ENCODE assay signal across 17 cellular contexts in the genomic region with DNA sequence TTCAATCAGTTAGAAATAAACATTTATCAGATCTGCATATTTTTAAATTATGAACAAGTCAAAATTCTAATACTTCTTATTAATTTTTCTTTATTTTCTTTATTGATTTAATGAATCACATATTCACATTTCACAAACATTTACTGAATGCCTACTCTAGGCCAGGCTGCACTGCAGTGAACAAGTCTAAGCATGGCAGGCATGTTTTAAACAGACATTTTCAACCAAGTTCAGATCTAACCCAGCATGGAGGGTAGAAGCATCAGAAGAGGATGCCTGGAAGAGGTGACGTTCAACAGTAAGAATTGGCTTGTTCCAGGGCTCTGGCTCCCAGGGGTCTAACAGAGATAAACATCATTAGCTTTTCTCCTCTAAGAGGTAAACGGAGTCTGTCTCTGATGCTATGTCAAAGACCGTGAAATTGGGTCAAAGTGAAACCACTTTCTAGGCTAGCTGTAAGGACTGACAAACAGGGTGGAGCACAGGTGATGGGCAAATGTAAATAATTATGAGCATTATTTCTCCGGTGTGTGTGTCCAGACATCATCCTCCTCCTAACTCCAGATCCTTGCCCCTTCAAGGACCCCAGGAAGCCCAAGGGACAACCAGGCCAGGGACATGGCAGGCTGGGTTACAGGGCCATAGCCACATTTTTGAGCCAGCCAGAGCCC. TPM values are rescaled to one million over a fixed set of nuclear protein-coding genes. Genes with fewer than 3 reads are reported as not detected.
A peak's percentile ranks its signal among the peaks of the same experiment; 100 is the strongest.
DNase-seq lines count a peak whose midpoint lies in the region; ATAC-seq, FAIRE-seq and TF ChIP-seq lines count a peak whose summit lies in the region.
"Had no signal": no experiment of that assay in that cellular context is flagged by ENCODE, and none has a peak within 500 bp of the region (broad histone marks: within the 10 kb centered on the region; RNA-seq: fewer than 3 reads in every experiment).

No MANE protein-coding gene starts in this region.

- peak overlapping the region in 3 of 4 donors; percentile 50 to 63 (median 52) for H3K4me3 Mint-ChIP-seq in IgD-negative memory B cell
- peak overlapping the region; percentile 78 for H3K4me3 Mint-ChIP-seq in T-helper 1 cell treated with Interleukin-12 subunit alpha and Interleukin-12 subunit beta and Interleukin-4 antibody, amounts not matched to agents 30 μg/mL and 1 μg/mL, for 36 hours
- H3K4me3 Mint-ChIP-seq in activated naive CD8-positive, alpha-beta T cell: peak overlapping the region; percentile 86
- H3K4me3 Mint-ChIP-seq: GM23338, nephron progenitor cell had no signal

- H3K36me3 ChIP-seq in pancreas (peaks cover 0 to 23% (median 5%) of the 10 kb centered on the region in 3 donors), psoas muscle (ENCODE audit: insufficient read depth in 1 of 2, low read depth in 1 of 2) (peaks cover 0 to 23% of the 10 kb centered on the region in 2 donors), transverse colon (peaks cover 0 to 14% (median 2%) of the 10 kb centered on the region in 4 donors), right lobe of liver (no peaks in the 10 kb centered on the region)
- H3K36me3 ChIP-seq: colonic mucosa, SJCRH30, thyroid gland had no signal

- no peaks in the 10 kb centered on the region for H3K4me1 ChIP-seq in pancreas
- H3K4me1 ChIP-seq in psoas muscle: no peaks in the 10 kb centered on the region
- peaks cover 0 to 3% (median 0%) of the 10 kb centered on the region in 4 donors for H3K4me1 ChIP-seq in transverse colon
- H3K4me1 ChIP-seq in right lobe of liver: no peaks in the 10 kb centered on the region
- H3K4me1 ChIP-seq: colonic mucosa, SJCRH30, thyroid gland had no signal

- TF ChIP-seq CTCF in pancreas (IDR thresholded peaks at IDR 0.05) (no peak), psoas muscle (IDR thresholded peaks at IDR 0.05) (no peak), transverse colon (IDR thresholded peaks at IDR 0.05) (no peak), right lobe of liver (IDR thresholded peaks at IDR 0.05) (no peak)

- peak; percentile 57 for FAIRE-seq in pancreas (lab: Jason Lieb, UNC)

- H3K9me3 Mint-ChIP-seq in IgD-negative memory B cell: peaks cover 0 to 6% (median 2%) of the 10 kb centered on the region in 3 donors
- H3K9me3 Mint-ChIP-seq in T-helper 1 cell treated with Interleukin-12 subunit alpha and Interleukin-12 subunit beta and Interleukin-4 antibody, amounts not matched to agents 30 μg/mL and 1 μg/mL, for 36 hours: peaks cover 8% of the 10 kb centered on the region
- H3K9me3 Mint-ChIP-seq in activated naive CD8-positive, alpha-beta T cell (ENCODE audit: low read depth): no peaks in the 10 kb centered on the region

- H3K36me3 Mint-ChIP-seq in IgD-negative memory B cell: peaks cover 11% of the 10 kb centered on the region
- H3K36me3 Mint-ChIP-seq in T-helper 1 cell treated with Interleukin-12 subunit alpha and Interleukin-12 subunit beta and Interleukin-4 antibody, amounts not matched to agents 30 μg/mL and 1 μg/mL, for 36 hours (ENCODE audit: low read depth): peaks cover 52% of the 10 kb centered on the region
- peaks cover 9% of the 10 kb centered on the region for H3K36me3 Mint-ChIP-seq in activated naive CD8-positive, alpha-beta T cell

- H3K4me1 Mint-ChIP-seq in IgD-negative memory B cell: peaks cover 18 to 28% (median 22%) of the 10 kb centered on the region in 3 donors
- H3K4me1 Mint-ChIP-seq in T-helper 1 cell treated with Interleukin-12 subunit alpha and Interleukin-12 subunit beta and Interleukin-4 antibody, amounts not matched to agents 30 μg/mL and 1 μg/mL, for 36 hours (ENCODE audit: low read depth): peaks cover 66% of the 10 kb centered on the region
- peaks cover 88% of the 10 kb centered on the region for H3K4me1 Mint-ChIP-seq in activated naive CD8-positive, alpha-beta T cell (ENCODE audit: low read depth)
- H3K4me1 Mint-ChIP-seq: GM23338, nephron progenitor cell had no signal

- intact Hi-C loops in pancreas (cut with DNase I) (loop anchor here in 1 of 3 donors (10.0 kb wide), 1 partner anchor 56 kb away; no protein-coding TSS in a partner anchor), psoas muscle (cut with DNase I) (no loop called here), transverse colon (cut with DNase I; ENCODE audit: low total_unique reads) (no loop called here), right lobe of liver (cut with DNase I) (no loop called here)

- H3K27me3 Mint-ChIP-seq in IgD-negative memory B cell: no peaks in the 10 kb centered on the region
- no peaks in the 10 kb centered on the region for H3K27me3 Mint-ChIP-seq in T-helper 1 cell treated with Interleukin-12 subunit alpha and Interleukin-12 subunit beta and Interleukin-4 antibody, amounts not matched to agents 30 μg/mL and 1 μg/mL, for 36 hours (ENCODE audit: low read depth)
- H3K27me3 Mint-ChIP-seq in activated naive CD8-positive, alpha-beta T cell: no peaks in the 10 kb centered on the region

- TF ChIP-seq POLR2A in transverse colon (IDR thresholded peaks at IDR 0.05): no peak
- no peak for TF ChIP-seq POLR2A in right lobe of liver (IDR thresholded peaks at IDR 0.05)

- no peaks in the 10 kb centered on the region for H3K27me3 ChIP-seq in pancreas
- no peaks in the 10 kb centered on the region for H3K27me3 ChIP-seq in psoas muscle (ENCODE audit: insufficient read depth in 3 of 3, low read length in 2 of 3)
- no peaks in the 10 kb centered on the region for H3K27me3 ChIP-seq in transverse colon
- H3K27me3 ChIP-seq in right lobe of liver: no peaks in the 10 kb centered on the region
- H3K27me3 ChIP-seq: BLaER1 treated with 17β-estradiol and CSF1 and Interleukin-3, amounts not matched to agents 10 nM and 100 nM; colonic mucosa; thyroid gland had no signal

- no peak for ATAC-seq in pancreas
- no peak for ATAC-seq in HG02623 (IDR thresholded peaks at IDR 0.05; ENCODE audit: unreplicated experiment)
- no peak for ATAC-seq in psoas muscle
- no peak for ATAC-seq in right lobe of liver
- ATAC-seq: GM23338 had no signal

- no peak for TF ChIP-seq EP300 in transverse colon (IDR thresholded peaks at IDR 0.05; ENCODE audit: low read depth)

- DNase-seq in pancreas (no peak), psoas muscle (no peak), transverse colon (no peak), right lobe of liver (no peak)
- DNase-seq: aorta, colonic mucosa, NCI-H187 treated with DMSO at 0.1 percent for 48 hours, NCI-H510A, nephron progenitor cell, SJCRH30, thyroid gland had no signal

- H3K9me3 ChIP-seq in pancreas (no peaks in the 10 kb centered on the region), psoas muscle (no peaks in the 10 kb centered on the region), transverse colon (no peaks in the 10 kb centered on the region), right lobe of liver (no peaks in the 10 kb centered on the region)
- H3K9me3 ChIP-seq: colonic mucosa, SJCRH30, thyroid gland had no signal

- no peak overlapping the region for H3K27ac ChIP-seq in pancreas
- H3K27ac ChIP-seq in psoas muscle: no peak overlapping the region
- peak overlapping the region in 2 of 4 donors; percentile 35 to 44 for H3K27ac ChIP-seq in transverse colon
- no peak overlapping the region for H3K27ac ChIP-seq in right lobe of liver
- H3K27ac ChIP-seq: BLaER1 treated with 17β-estradiol and CSF1 and Interleukin-3, amounts not matched to agents 10 nM and 100 nM; colonic mucosa; SJCRH30; thyroid gland had no signal

- in situ Hi-C loops in transverse colon (cut with MboI; ENCODE audit: low pct_ligation_motif_present in 1 of 4, low pct_unique_long_range_greater_than_20kb in 1 of 4, low sequenced_read_pairs in 3 of 4): loop anchor here in 2 of 4 donors (10.0 to 25.0 kb wide), 2 partner anchors 403 to 406 kb away; no protein-coding TSS in a partner anchor

- peak overlapping the region in 1 of 3 donors; percentile 77 for H3K27ac Mint-ChIP-seq in IgD-negative memory B cell
- H3K27ac Mint-ChIP-seq in T-helper 1 cell treated with Interleukin-12 subunit alpha and Interleukin-12 subunit beta and Interleukin-4 antibody, amounts not matched to agents 30 μg/mL and 1 μg/mL, for 36 hours: peak overlapping the region; percentile 88
- H3K27ac Mint-ChIP-seq in activated naive CD8-positive, alpha-beta T cell: peak overlapping the region; percentile 97
- H3K27ac Mint-ChIP-seq: GM23338, nephron progenitor cell had no signal

- WGBS in pancreas, 2 donors: 94 to 95% methylated on average over 4 of the region's 4 CpGs
- 93 to 97% (median 94%) methylated on average over 4 of the region's 4 CpGs for WGBS in psoas muscle, 3 donors
- 82 to 100% methylated on average over 3 to 4 of the region's 4 CpGs for WGBS in transverse colon (ENCODE audit: low coverage in 1 of 2), 2 donors
- WGBS in right lobe of liver (ENCODE audit: insufficient coverage, low coverage, low lambda C conversion rate, missing lambda C conversion rate): 83% methylated on average over 2 of the region's 4 CpGs

- H3K4me3 ChIP-seq in pancreas (no peak overlapping the region), psoas muscle (no peak overlapping the region), transverse colon (no peak overlapping the region), right lobe of liver (no peak overlapping the region)
- H3K4me3 ChIP-seq: BLaER1 treated with 17β-estradiol and CSF1 and Interleukin-3, amounts not matched to agents 10 nM and 100 nM; colonic mucosa; GM23338; SJCRH30; thyroid gland had no signal

RNA-seq across cellular contexts. Expression of a gene that starts 50.6 kb away (rescaled TPM):
- polyA plus RNA-seq in IgD-negative memory B cell: 33.0 TPM
- total RNA-seq in pancreas: 10 to 100 TPM; 11.9 to 23.3 (median 15.1) TPM
- polyA plus RNA-seq in pancreas: 10 to 100 TPM; 22.9 to 38.1 TPM
- 10 to 100 TPM; 19.9 to 35.1 (median 22.4) TPM for total RNA-seq in psoas muscle
- 10 to 100 TPM; 26.6 to 48.5 (median 37.3) TPM for polyA plus RNA-seq in psoas muscle
- total RNA-seq in transverse colon: 10 to 100 TPM; 23.9 to 46.8 (median 36.3) TPM
- 10 to 100 TPM; 19.6 to 30.5 (median 22.7) TPM for total RNA-seq in right lobe of liver

RNA-seq across cellular contexts. Expression of a gene that starts 50.6 kb away (rescaled TPM):
- polyA plus RNA-seq in IgD-negative memory B cell (34.0 TPM), pancreas (10 to 100 TPM; 26.0 to 41.0 TPM), psoas muscle (10 to 100 TPM; 26.3 to 58.5 (median 35.2) TPM)
- total RNA-seq in pancreas (10 to 100 TPM in 4 of 6 donors, 1 to 10 TPM in 2; 9.3 to 16.8 (median 10.6) TPM), psoas muscle (10 to 100 TPM; 22.5 to 37.5 (median 29.2) TPM), transverse colon (10 to 100 TPM in 3 of 4 donors, 1 to 10 TPM in 1; 4.5 to 36.2 (median 23.2) TPM), right lobe of liver (10 to 100 TPM; 12.9 to 23.0 (median 16.7) TPM)
